Comparison of ENCODE assay signal across 8 cellular contexts in genomic region chr6:78910611-78911134, GRCh38. TPM values are rescaled to one million over a fixed set of nuclear protein-coding genes. Genes with fewer than 3 reads are reported as not detected.
DNase-seq lines count a peak whose midpoint lies in the region; ATAC-seq and TF ChIP-seq lines count a peak whose summit lies in the region.

No MANE protein-coding gene starts in this region.

- no peak overlapping the region for H3K27ac ChIP-seq in WERI-Rb-1

- peaks cover 21% of the 10 kb centered on the region for H3K27me3 Mint-ChIP-seq in T-helper 2 cell treated with Interferon-gamma antibody and Interleukin-4, amounts not matched to agents 5 μg/mL and 100 μg/mL, for 36 hours (ENCODE audit: low read depth)
- peaks cover 24% of the 10 kb centered on the region for H3K27me3 Mint-ChIP-seq in neural crest cell (ENCODE audit: low read depth)

- H3K9me3 Mint-ChIP-seq in T-helper 2 cell treated with Interferon-gamma antibody and Interleukin-4, amounts not matched to agents 5 μg/mL and 100 μg/mL, for 36 hours, result peaks cover 2% of the 10 kb centered on the region
- peaks cover 4% of the 10 kb centered on the region for H3K9me3 Mint-ChIP-seq in neural crest cell

- no peaks in the 10 kb centered on the region for H3K36me3 Mint-ChIP-seq in T-helper 2 cell treated with Interferon-gamma antibody and Interleukin-4, amounts not matched to agents 5 μg/mL and 100 μg/mL, for 36 hours (ENCODE audit: low read depth)
- peaks cover 33% of the 10 kb centered on the region for H3K36me3 Mint-ChIP-seq in neural crest cell (ENCODE audit: low read depth)

- DNase-seq in GM10248 (ENCODE audit: extremely low spot score) (peak; percentile 54), fibroblast of the aortic adventitia (ENCODE audit: low read depth) (peak; percentile 8), neural crest cell (ENCODE audit: low read depth, low spot score) (peak; percentile 8), hippocampal formation (lab: John Stamatoyannopoulos, UW) (no peak), omental fat pad (ENCODE audit: low spot score) (no peak), WERI-Rb-1 (no peak)
- DNase-seq in T-helper 2 cell treated with Interferon-gamma antibody and Interleukin-4, amounts not matched to agents 5 μg/mL and 100 μg/mL, for 36 hours (ENCODE audit: low spot score), result peak; percentile 28

- POLR2A ChIA-PET in GM10248 (lab: Yijun Ruan, JAX), result no interaction called here

- no peaks in the 10 kb centered on the region; the same call in 1 of the 2 replicates for H3K36me3 ChIP-seq in WERI-Rb-1

- H3K4me1 Mint-ChIP-seq in T-helper 2 cell treated with Interferon-gamma antibody and Interleukin-4, amounts not matched to agents 5 μg/mL and 100 μg/mL, for 36 hours (ENCODE audit: low read depth), result peaks cover 10% of the 10 kb centered on the region
- peaks cover 15% of the 10 kb centered on the region for H3K4me1 Mint-ChIP-seq in neural crest cell

- H3K4me3 Mint-ChIP-seq in T-helper 2 cell treated with Interferon-gamma antibody and Interleukin-4, amounts not matched to agents 5 μg/mL and 100 μg/mL, for 36 hours, result peak overlapping the region; percentile 64
- H3K4me3 Mint-ChIP-seq in neural crest cell, result peak overlapping the region; percentile 65

- no peaks in the 10 kb centered on the region for H3K9me3 ChIP-seq in WERI-Rb-1 (ENCODE audit: severe bottlenecking)

- H3K27me3 ChIP-seq in WERI-Rb-1 (ENCODE audit: insufficient read depth, low read depth, severe bottlenecking), result no peaks in the 10 kb centered on the region

- CTCF ChIA-PET in GM10248 (lab: Yijun Ruan, JAX), result interaction anchor here (1.8 to 2.6 kb wide), 2 partner anchors 9 to 44 kb away, joined by 5 to 7 read pairs; partner anchors contain the start of gene IRAK1BP1

- H3K4me3 ChIP-seq in fibroblast of the aortic adventitia (ENCODE audit: low read depth, low read length) (peak overlapping the region; percentile 67), WERI-Rb-1 (ENCODE audit: low read depth, low read length) (no peak overlapping the region)

- peak; percentile 71 for ATAC-seq in GM21529 (IDR thresholded peaks at IDR 0.05; ENCODE audit: unreplicated experiment)
- ATAC-seq in omental fat pad (ENCODE audit: low FRiP score), result no peak

- TF ChIP-seq CTCF in GM10248 (IDR thresholded peaks at IDR 0.05; ENCODE audit: control extremely low read depth, extremely low read depth, low read depth, missing control alignments) (no peak), fibroblast of the aortic adventitia (IDR thresholded peaks at IDR 0.05; ENCODE audit: insufficient read depth, low read length) (no peak), neural crest cell (conservative IDR thresholded peaks at IDR 0.05) (no peak), omental fat pad (IDR thresholded peaks at IDR 0.05) (no peak), WERI-Rb-1 (IDR thresholded peaks at IDR 0.05; ENCODE audit: low read depth, low read length) (no peak)

- H3K27ac Mint-ChIP-seq in T-helper 2 cell treated with Interferon-gamma antibody and Interleukin-4, amounts not matched to agents 5 μg/mL and 100 μg/mL, for 36 hours, result no peak overlapping the region
- no peak overlapping the region for H3K27ac Mint-ChIP-seq in neural crest cell (ENCODE audit: unreplicated experiment)

RNA-seq across cellular contexts. Expression of gene IRAK1BP1, which starts 43.3 kb away (rescaled TPM):
- total RNA-seq in fibroblast of the aortic adventitia (ENCODE audit: low replicate concordance) (6.5 and 7.9 TPM in 2 replicates), neural crest cell (7.8 and 8.4 TPM in 2 replicates), omental fat pad (1 to 10 TPM; 2.5 to 4.2 (median 4.0) TPM)

Comparison
In these comparisons a context has a peak if more than half of its experiments do, and no peak if none do; other contexts are left out.
1. DNase-seq: peak in GM10248 (single experiment), T-helper 2 cell treated with Interferon-gamma antibody and Interleukin-4, amounts not matched to agents 5 μg/mL and 100 μg/mL, for 36 hours (single experiment), fibroblast of the aortic adventitia (single experiment) and neural crest cell (single experiment); none in hippocampal formation (0 of 2), omental fat pad (single experiment) and WERI-Rb-1 (single experiment).